ENCODE assay signal across 8 cellular contexts in the genomic region with DNA sequence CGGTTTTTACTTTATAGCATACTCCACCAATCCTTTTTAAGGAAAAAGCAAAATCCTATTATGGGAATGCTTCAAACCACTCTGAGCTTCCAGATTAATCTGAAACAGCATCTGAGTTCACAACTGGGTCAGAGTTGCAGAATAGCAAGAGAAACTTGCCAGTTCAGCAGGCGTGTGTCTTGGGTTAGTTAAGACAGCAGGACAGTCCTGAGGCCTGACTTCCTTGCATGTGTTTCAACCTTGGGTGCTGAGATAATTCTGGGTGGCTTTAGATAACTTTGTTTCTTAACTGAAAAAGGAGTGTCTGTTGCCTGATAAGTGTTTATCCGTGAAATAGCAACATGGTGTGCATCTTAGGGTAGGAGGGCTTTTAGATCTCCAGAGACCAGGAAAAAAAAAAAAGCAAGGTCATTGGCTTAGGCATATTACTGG.
DNase-seq lines count a peak whose midpoint lies in the region; ATAC-seq and TF ChIP-seq lines count a peak whose summit lies in the region.

No MANE protein-coding gene starts in this region.

- H3K4me3 Mint-ChIP-seq in activated naive CD8-positive, alpha-beta T cell treated with anti-CD3 and anti-CD28 coated beads for 36 hours: peak overlapping the region; percentile 27
- no peak overlapping the region for H3K4me3 Mint-ChIP-seq in stimulated activated memory B cell treated with anti-CD40 and anti-IgM and Interleukin-4, amounts not matched to agents 10 μg/mL and 1 μg/mL and 100 μg/mL, for 72 hours

- no peak for ATAC-seq in stimulated activated memory B cell treated with anti-CD40 and anti-IgM and Interleukin-4, amounts not matched to agents 10 μg/mL and 1 μg/mL and 100 μg/mL, for 72 hours
- no peak for ATAC-seq in GM19463 (IDR thresholded peaks at IDR 0.05; ENCODE audit: unreplicated experiment)

- DNase-seq in Jurkat, Clone E6-1 (ENCODE audit: low read depth, low spot score): peak; percentile 8
- DNase-seq in activated naive CD8-positive, alpha-beta T cell treated with anti-CD3 and anti-CD28 coated beads for 36 hours: no peak
- DNase-seq in inferior parietal cortex (ENCODE audit: extremely low spot score): peak; percentile 62
- no peak for DNase-seq in NCI-H345 treated with DMSO at 0.1 percent for 48 hours (lab: John Stamatoyannopoulos, UW; ENCODE audit: unreplicated experiment)
- DNase-seq in CD1c-positive myeloid dendritic cell (ENCODE audit: extremely low spot score): no peak
- no peak for DNase-seq in BE2C

- H3K4me1 Mint-ChIP-seq in activated naive CD8-positive, alpha-beta T cell treated with anti-CD3 and anti-CD28 coated beads for 36 hours: peaks cover 88% of the 10 kb centered on the region
- peaks cover 34% of the 10 kb centered on the region for H3K4me1 Mint-ChIP-seq in stimulated activated memory B cell treated with anti-CD40 and anti-IgM and Interleukin-4, amounts not matched to agents 10 μg/mL and 1 μg/mL and 100 μg/mL, for 72 hours

- H3K9me3 ChIP-seq in BE2C: no peaks in the 10 kb centered on the region

- no peaks in the 10 kb centered on the region for H3K4me1 ChIP-seq in BE2C

- no peaks in the 10 kb centered on the region for H3K27me3 Mint-ChIP-seq in activated naive CD8-positive, alpha-beta T cell treated with anti-CD3 and anti-CD28 coated beads for 36 hours
- no peaks in the 10 kb centered on the region for H3K27me3 Mint-ChIP-seq in stimulated activated memory B cell treated with anti-CD40 and anti-IgM and Interleukin-4, amounts not matched to agents 10 μg/mL and 1 μg/mL and 100 μg/mL, for 72 hours

- H3K4me3 ChIP-seq in Jurkat, Clone E6-1 (ENCODE audit: low read length): no peak overlapping the region
- H3K4me3 ChIP-seq in BE2C (ENCODE audit: low read depth, low read length): no peak overlapping the region

- no peaks in the 10 kb centered on the region for H3K36me3 ChIP-seq in BE2C

- H3K27ac Mint-ChIP-seq in activated naive CD8-positive, alpha-beta T cell treated with anti-CD3 and anti-CD28 coated beads for 36 hours: peak overlapping the region; percentile 99
- peak overlapping the region; percentile 94 for H3K27ac Mint-ChIP-seq in stimulated activated memory B cell treated with anti-CD40 and anti-IgM and Interleukin-4, amounts not matched to agents 10 μg/mL and 1 μg/mL and 100 μg/mL, for 72 hours

- peaks cover 8% of the 10 kb centered on the region for H3K9me3 Mint-ChIP-seq in activated naive CD8-positive, alpha-beta T cell treated with anti-CD3 and anti-CD28 coated beads for 36 hours
- H3K9me3 Mint-ChIP-seq in stimulated activated memory B cell treated with anti-CD40 and anti-IgM and Interleukin-4, amounts not matched to agents 10 μg/mL and 1 μg/mL and 100 μg/mL, for 72 hours: no peaks in the 10 kb centered on the region

- peaks cover 79% of the 10 kb centered on the region for H3K36me3 Mint-ChIP-seq in activated naive CD8-positive, alpha-beta T cell treated with anti-CD3 and anti-CD28 coated beads for 36 hours
- H3K36me3 Mint-ChIP-seq in stimulated activated memory B cell treated with anti-CD40 and anti-IgM and Interleukin-4, amounts not matched to agents 10 μg/mL and 1 μg/mL and 100 μg/mL, for 72 hours: peaks cover 41% of the 10 kb centered on the region

- H3K27me3 ChIP-seq in BE2C: no peaks in the 10 kb centered on the region

- TF ChIP-seq CTCF in BE2C (IDR thresholded peaks at IDR 0.05; ENCODE audit: low read depth, low read length): no peak

Comparison
In these comparisons a context has a peak if more than half of its experiments do, and no peak if none do; other contexts are left out.
1. DNase-seq: peak in Jurkat, Clone E6-1 (single experiment) and inferior parietal cortex (single experiment); none in activated naive CD8-positive, alpha-beta T cell treated with anti-CD3 and anti-CD28 coated beads for 36 hours (single experiment), NCI-H345 treated with DMSO at 0.1 percent for 48 hours (single experiment), CD1c-positive myeloid dendritic cell (single experiment) and BE2C (single experiment).